Comparison of ENCODE assay signal across 9 cellular contexts in genomic region chr10:125521721-125522680, GRCh38.
DNase-seq lines count a peak whose midpoint lies in the region; ATAC-seq and TF ChIP-seq lines count a peak whose summit lies in the region.
"Had no signal": no experiment of that assay in that cellular context is flagged by ENCODE, and none has a peak within 500 bp of the region (broad histone marks: within the 10 kb centered on the region; RNA-seq: fewer than 3 reads in every experiment).

No MANE protein-coding gene starts in this region.

- no peak overlapping the region for H3K27ac Mint-ChIP-seq in effector memory CD8-positive, alpha-beta T cell

- H3K27me3 Mint-ChIP-seq in effector memory CD8-positive, alpha-beta T cell: peaks cover 0 to 13% of the 10 kb centered on the region in 2 donors

- intact Hi-C loops in psoas muscle (cut with DNase I): no loop called here

- H3K27me3 ChIP-seq in psoas muscle (ENCODE audit: insufficient read depth in 3 of 3, low read length in 2 of 3): peaks cover 0 to 9% (median 0%) of the 10 kb centered on the region in 3 donors

- DNase-seq in COLO668 (lab: John Stamatoyannopoulos, UW; ENCODE audit: unreplicated experiment): peak; percentile 10
- DNase-seq in KBM-7: peak; percentile 81
- DNase-seq in cerebellar cortex (ENCODE audit: low spot score): peak; percentile 35
- no peak for DNase-seq in psoas muscle
- no peak for DNase-seq in effector memory CD8-positive, alpha-beta T cell
- DNase-seq in HCEC 1CT: no peak

- H3K4me1 Mint-ChIP-seq in effector memory CD8-positive, alpha-beta T cell (ENCODE audit: low read depth in 2 of 2): no peaks in the 10 kb centered on the region

- TF ChIP-seq CTCF in psoas muscle (IDR thresholded peaks at IDR 0.05): peak; percentile 29

- H3K4me1 ChIP-seq in psoas muscle: no peaks in the 10 kb centered on the region

- no peak overlapping the region for H3K4me3 Mint-ChIP-seq in effector memory CD8-positive, alpha-beta T cell

- H3K4me3 ChIP-seq in psoas muscle: no peak overlapping the region
- H3K4me3 ChIP-seq: SK-N-MC had no signal

- peak; percentile 88 for ATAC-seq in GM19351 (IDR thresholded peaks at IDR 0.05; ENCODE audit: unreplicated experiment)
- ATAC-seq in psoas muscle: no peak
- ATAC-seq in GM21737 (IDR thresholded peaks at IDR 0.05; ENCODE audit: unreplicated experiment): no peak
- ATAC-seq in effector memory CD8-positive, alpha-beta T cell (replicated peaks): no peak

- no peaks in the 10 kb centered on the region for H3K36me3 Mint-ChIP-seq in effector memory CD8-positive, alpha-beta T cell (ENCODE audit: insufficient read depth)

- WGBS in psoas muscle, 3 donors: 30 to 44% (median 30%) methylated on average over 17 of the region's 17 CpGs

- H3K9me3 ChIP-seq in psoas muscle: no peaks in the 10 kb centered on the region

- H3K36me3 ChIP-seq in psoas muscle (ENCODE audit: insufficient read depth in 1 of 2, low read depth in 1 of 2): no peaks in the 10 kb centered on the region

- H3K9me3 Mint-ChIP-seq in effector memory CD8-positive, alpha-beta T cell: peaks cover 0 to 4% of the 10 kb centered on the region in 2 donors

- no peak overlapping the region for H3K27ac ChIP-seq in psoas muscle
- H3K27ac ChIP-seq: SK-N-MC had no signal

- in situ Hi-C loops in KBM-7 (cut with MboI; ENCODE audit: low pct_unique_long_range_greater_than_20kb, low sequenced_read_pairs): no loop called here

Comparison
In these comparisons a context has a peak if more than half of its experiments do, and no peak if none do; other contexts are left out.
1. DNase-seq: peak in COLO668 (single experiment), KBM-7 (single experiment) and cerebellar cortex (single experiment); none in psoas muscle (0 of 2), effector memory CD8-positive, alpha-beta T cell (0 of 3) and HCEC 1CT (single experiment).